1 cellular context compared by ENCODE assay signal in the genomic region with DNA sequence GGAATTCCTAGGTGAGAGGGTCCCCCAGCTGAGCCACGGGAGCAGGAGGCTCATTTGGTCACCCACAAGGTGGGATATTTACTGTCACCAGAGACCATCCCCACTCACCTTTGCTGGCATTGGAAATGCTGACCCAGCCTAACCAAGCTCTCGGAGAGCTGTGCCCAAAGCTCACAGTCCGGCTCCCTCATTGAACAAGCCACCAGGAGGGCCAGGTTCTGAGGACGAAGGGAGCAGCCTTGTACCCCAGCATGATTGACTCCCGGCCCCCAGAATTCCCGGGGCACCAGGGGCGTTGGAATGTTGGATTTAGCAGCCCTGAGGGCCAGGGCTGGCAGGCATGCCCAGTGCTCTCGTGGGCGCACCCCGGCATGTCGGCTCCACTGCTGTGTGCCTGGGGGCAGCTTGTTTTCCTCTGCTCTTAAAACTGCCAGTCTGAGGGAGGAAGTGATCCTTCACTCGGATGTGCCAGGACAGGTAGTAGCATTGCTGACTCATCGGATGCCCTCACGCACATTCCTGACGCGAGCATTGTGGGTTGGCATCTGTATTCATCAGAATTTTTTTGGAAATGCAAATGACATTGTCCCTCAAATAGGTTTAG.
TF ChIP-seq lines count a peak whose summit lies in the region.

No MANE protein-coding gene starts in this region.

TF ChIP-seq in IMR-90, 13 proteins besides CTCF, POLR2A, EP300 and RAD21:
- TF ChIP-seq CEBPB (IDR thresholded peaks at IDR 0.05; ENCODE audit: low read depth, low read length) (no peak), CHD1 (IDR thresholded peaks at IDR 0.05; ENCODE audit: low read depth, low read length) (no peak), MAZ (IDR thresholded peaks at IDR 0.05; ENCODE audit: borderline replicate concordance, low read depth, low read length) (no peak), NFE2L2 (IDR thresholded peaks at IDR 0.05; ENCODE audit: low read depth, low read length) (no peak), BHLHE40 (IDR thresholded peaks at IDR 0.05; ENCODE audit: low read depth, low read length) (no peak), MAFK (IDR thresholded peaks at IDR 0.05; ENCODE audit: low read depth, low read length) (peak; percentile 51)
TF ChIP-seq in IMR-90: peak in this region for 1.
